ENCODE assay signal across 22 cellular contexts in genomic region chr6:39204646-39205244, GRCh38. TPM values are rescaled to one million over a fixed set of nuclear protein-coding genes. Genes with fewer than 3 reads are reported as not detected.
DNase-seq lines count a peak whose midpoint lies in the region; ATAC-seq and TF ChIP-seq lines count a peak whose summit lies in the region.
"Had no signal": no experiment of that assay in that cellular context is flagged by ENCODE, and none has a peak within 500 bp of the region (broad histone marks: within the 10 kb centered on the region; RNA-seq: fewer than 3 reads in every experiment).

No MANE protein-coding gene starts in this region.

- H3K36me3 Mint-ChIP-seq in activated CD8-positive, alpha-beta T cell treated with anti-CD3 and anti-CD28 coated beads, Interleukin-2, amount 10 ng/mL, durations not matched to agents 7 days and 5 days (ENCODE audit: low read depth) = peaks cover 2% of the 10 kb centered on the region
- peaks cover 26% of the 10 kb centered on the region for H3K36me3 Mint-ChIP-seq in activated CD8-positive, alpha-beta T cell treated with anti-CD3 and anti-CD28 coated beads for 36 hours (ENCODE audit: low read depth)
- H3K36me3 Mint-ChIP-seq in type B pancreatic cell = no peaks in the 10 kb centered on the region
- H3K36me3 Mint-ChIP-seq in CD4-positive, alpha-beta memory T cell = no peaks in the 10 kb centered on the region
- H3K36me3 Mint-ChIP-seq: activated naive CD4-positive, alpha-beta T cell treated with anti-CD3 and anti-CD28 coated beads, Interleukin-2, amount 50 U/mL, for 24 hours; immature natural killer cell had no signal

- no peaks in the 10 kb centered on the region for H3K9me3 Mint-ChIP-seq in activated CD8-positive, alpha-beta T cell treated with anti-CD3 and anti-CD28 coated beads, Interleukin-2, amount 10 ng/mL, durations not matched to agents 7 days and 5 days (ENCODE audit: insufficient read depth)
- H3K9me3 Mint-ChIP-seq in activated CD8-positive, alpha-beta T cell treated with anti-CD3 and anti-CD28 coated beads for 36 hours = no peaks in the 10 kb centered on the region
- no peaks in the 10 kb centered on the region for H3K9me3 Mint-ChIP-seq in type B pancreatic cell
- no peaks in the 10 kb centered on the region for H3K9me3 Mint-ChIP-seq in CD4-positive, alpha-beta memory T cell
- H3K9me3 Mint-ChIP-seq: activated naive CD4-positive, alpha-beta T cell treated with anti-CD3 and anti-CD28 coated beads, Interleukin-2, amount 50 U/mL, for 24 hours; immature natural killer cell had no signal

- TF ChIP-seq CTCF in activated CD8-positive, alpha-beta T cell treated with anti-CD3 and anti-CD28 coated beads for 36 hours (IDR thresholded peaks at IDR 0.05) = no peak
- no peak for TF ChIP-seq CTCF in type B pancreatic cell (conservative IDR thresholded peaks at IDR 0.05)

- peak overlapping the region; percentile 54 for H3K9ac ChIP-seq in mucosa of stomach (ENCODE audit: low read length)

- H3K27me3 Mint-ChIP-seq in activated CD8-positive, alpha-beta T cell treated with anti-CD3 and anti-CD28 coated beads, Interleukin-2, amount 10 ng/mL, durations not matched to agents 7 days and 5 days (ENCODE audit: low read depth) = no peaks in the 10 kb centered on the region
- H3K27me3 Mint-ChIP-seq in activated CD8-positive, alpha-beta T cell treated with anti-CD3 and anti-CD28 coated beads for 36 hours = no peaks in the 10 kb centered on the region
- H3K27me3 Mint-ChIP-seq in type B pancreatic cell = no peaks in the 10 kb centered on the region
- no peaks in the 10 kb centered on the region for H3K27me3 Mint-ChIP-seq in CD4-positive, alpha-beta memory T cell
- H3K27me3 Mint-ChIP-seq: activated naive CD4-positive, alpha-beta T cell treated with anti-CD3 and anti-CD28 coated beads, Interleukin-2, amount 50 U/mL, for 24 hours had no signal

- H3K27ac Mint-ChIP-seq in activated CD8-positive, alpha-beta T cell treated with anti-CD3 and anti-CD28 coated beads, Interleukin-2, amount 10 ng/mL, durations not matched to agents 7 days and 5 days = peak overlapping the region; percentile 61
- H3K27ac Mint-ChIP-seq in activated CD8-positive, alpha-beta T cell treated with anti-CD3 and anti-CD28 coated beads for 36 hours = no peak overlapping the region
- H3K27ac Mint-ChIP-seq in type B pancreatic cell = peak overlapping the region; percentile 81
- no peak overlapping the region for H3K27ac Mint-ChIP-seq in CD4-positive, alpha-beta memory T cell
- H3K27ac Mint-ChIP-seq: activated naive CD4-positive, alpha-beta T cell treated with anti-CD3 and anti-CD28 coated beads, Interleukin-2, amount 50 U/mL, for 24 hours; immature natural killer cell had no signal

- H3K27ac ChIP-seq in CD4-positive, alpha-beta memory T cell (ENCODE audit: low read depth, low read length) = no peak overlapping the region
- H3K27ac ChIP-seq: coronary artery, gastrocnemius medialis, ovary, uterus had no signal

- H3K27me3 ChIP-seq in mucosa of stomach (ENCODE audit: control insufficient read depth, insufficient read depth, low read length) = no peaks in the 10 kb centered on the region
- H3K27me3 ChIP-seq in CD4-positive, alpha-beta memory T cell (ENCODE audit: insufficient read depth, low read length) = no peaks in the 10 kb centered on the region
- H3K27me3 ChIP-seq: gastrocnemius medialis, ovary, uterus had no signal

- CTCF ChIA-PET in activated CD8-positive, alpha-beta T cell treated with anti-CD3 and anti-CD28 coated beads, Interleukin-2, amount 10 ng/mL, durations not matched to agents 7 days and 5 days (lab: Charles Lee) = interaction anchor here (1.3 kb wide), 1 partner anchor 14 kb away, joined by 4 read pairs; no protein-coding TSS in a partner anchor
- CTCF ChIA-PET in activated CD8-positive, alpha-beta T cell treated with anti-CD3 and anti-CD28 coated beads for 36 hours (lab: Charles Lee) = interaction anchor here (1.1 kb wide), 1 partner anchor 39 kb away, joined by 3 read pairs; no protein-coding TSS in a partner anchor
- CTCF ChIA-PET in CD4-positive, alpha-beta memory T cell (lab: Charles Lee; ENCODE audit: partially characterized antibody) = interaction anchor here (1.3 kb wide), 1 partner anchor 98 kb away, joined by 3 read pairs; no protein-coding TSS in a partner anchor

- POLR2A ChIA-PET in activated CD8-positive, alpha-beta T cell treated with anti-CD3 and anti-CD28 coated beads, Interleukin-2, amount 10 ng/mL, durations not matched to agents 7 days and 5 days (lab: Charles Lee) = no interaction called here
- POLR2A ChIA-PET in activated CD8-positive, alpha-beta T cell treated with anti-CD3 and anti-CD28 coated beads for 36 hours (lab: Charles Lee) = interaction anchor here (0.8 to 1.3 kb wide), 3 partner anchors 34 to 103 kb away, joined by 3 read pairs; no protein-coding TSS in a partner anchor
- POLR2A ChIA-PET in CD4-positive, alpha-beta memory T cell (lab: Charles Lee; ENCODE audit: partially characterized antibody) = no interaction called here

- no peak for DNase-seq in activated CD8-positive, alpha-beta T cell treated with anti-CD3 and anti-CD28 coated beads, Interleukin-2, amount 10 ng/mL, durations not matched to agents 7 days and 5 days
- DNase-seq in activated CD8-positive, alpha-beta T cell treated with anti-CD3 and anti-CD28 coated beads for 36 hours = no peak
- DNase-seq in ecto neural progenitor cell (ENCODE audit: low spot score) = peak; percentile 64
- DNase-seq in type B pancreatic cell (ENCODE audit: extremely low spot score, unreplicated experiment) = no peak
- no peak for DNase-seq in CD4-positive, alpha-beta memory T cell
- no peak for DNase-seq in NCI-H1417 (lab: John Stamatoyannopoulos, UW)
- DNase-seq: activated CD4-positive, alpha-beta T cell treated with anti-CD3 and anti-CD28 coated beads for 48 hours; C1 segment of cervical spinal cord; gastrocnemius medialis; immature natural killer cell; Kasumi-1; midbrain; NCI-H1436; ovary; stimulated activated naive CD4-positive, alpha-beta T cell; T1000; uterus had no signal

- no peak for ATAC-seq in activated CD8-positive, alpha-beta T cell treated with anti-CD3 and anti-CD28 coated beads, Interleukin-2, amount 10 ng/mL, durations not matched to agents 7 days and 5 days
- ATAC-seq in activated CD8-positive, alpha-beta T cell treated with anti-CD3 and anti-CD28 coated beads for 36 hours = no peak
- no peak for ATAC-seq in HG02981 (IDR thresholded peaks at IDR 0.05; ENCODE audit: unreplicated experiment)
- ATAC-seq: gastrocnemius medialis had no signal

- peaks cover 98% of the 10 kb centered on the region for H3K4me1 ChIP-seq in mucosa of stomach (ENCODE audit: control insufficient read depth, insufficient read depth, low read length)
- H3K4me1 ChIP-seq in CD4-positive, alpha-beta memory T cell (ENCODE audit: insufficient read depth, low read length) = peaks cover 5% of the 10 kb centered on the region
- H3K4me1 ChIP-seq: gastrocnemius medialis, uterus had no signal

- peaks cover 3% of the 10 kb centered on the region for H3K36me3 ChIP-seq in mucosa of stomach (ENCODE audit: control insufficient read depth, insufficient read depth, low read length)
- H3K36me3 ChIP-seq in CD4-positive, alpha-beta memory T cell (ENCODE audit: insufficient read depth, low read length) = no peaks in the 10 kb centered on the region
- H3K36me3 ChIP-seq: gastrocnemius medialis, ovary, uterus had no signal

- H3K4me3 ChIP-seq in mucosa of stomach (ENCODE audit: low read length) = peak overlapping the region; percentile 0
- H3K4me3 ChIP-seq in CD4-positive, alpha-beta memory T cell (ENCODE audit: low read length in 2 of 2) = no peak overlapping the region
- H3K4me3 ChIP-seq: coronary artery, gastrocnemius medialis, ovary, uterus had no signal

- H3K9me3 ChIP-seq in mucosa of stomach (ENCODE audit: control insufficient read depth, low read length) = no peaks in the 10 kb centered on the region
- no peaks in the 10 kb centered on the region for H3K9me3 ChIP-seq in CD4-positive, alpha-beta memory T cell (ENCODE audit: control insufficient read depth in 1 of 2, low read length in 2 of 2)
- H3K9me3 ChIP-seq: gastrocnemius medialis, ovary, uterus had no signal

- intact Hi-C loops in activated CD8-positive, alpha-beta T cell treated with anti-CD3 and anti-CD28 coated beads for 36 hours (cut with micrococcal nuclease) = no loop called here
- intact Hi-C loops in CD4-positive, alpha-beta memory T cell (cut with micrococcal nuclease) = no loop called here

- H3K4me1 Mint-ChIP-seq in activated CD8-positive, alpha-beta T cell treated with anti-CD3 and anti-CD28 coated beads, Interleukin-2, amount 10 ng/mL, durations not matched to agents 7 days and 5 days (ENCODE audit: low read depth) = peaks cover 49% of the 10 kb centered on the region
- H3K4me1 Mint-ChIP-seq in activated CD8-positive, alpha-beta T cell treated with anti-CD3 and anti-CD28 coated beads for 36 hours (ENCODE audit: low read depth) = peaks cover 30% of the 10 kb centered on the region
- H3K4me1 Mint-ChIP-seq in type B pancreatic cell (ENCODE audit: unreplicated experiment) = peaks cover 45% of the 10 kb centered on the region
- peaks cover 0 to 4% (median 2%) of the 10 kb centered on the region in 4 donors for H3K4me1 Mint-ChIP-seq in CD4-positive, alpha-beta memory T cell
- H3K4me1 Mint-ChIP-seq: activated naive CD4-positive, alpha-beta T cell treated with anti-CD3 and anti-CD28 coated beads, Interleukin-2, amount 50 U/mL, for 24 hours; immature natural killer cell had no signal

- no peak overlapping the region for H3K4me3 Mint-ChIP-seq in activated CD8-positive, alpha-beta T cell treated with anti-CD3 and anti-CD28 coated beads, Interleukin-2, amount 10 ng/mL, durations not matched to agents 7 days and 5 days
- H3K4me3 Mint-ChIP-seq in activated CD8-positive, alpha-beta T cell treated with anti-CD3 and anti-CD28 coated beads for 36 hours = no peak overlapping the region
- no peak overlapping the region for H3K4me3 Mint-ChIP-seq in type B pancreatic cell
- H3K4me3 Mint-ChIP-seq in CD4-positive, alpha-beta memory T cell = no peak overlapping the region
- H3K4me3 Mint-ChIP-seq: activated naive CD4-positive, alpha-beta T cell treated with anti-CD3 and anti-CD28 coated beads, Interleukin-2, amount 50 U/mL, for 24 hours; immature natural killer cell had no signal

RNA-seq across cellular contexts. Expression of gene KCNK5, which starts 24.5 kb away (rescaled TPM):
- 10 to 100 TPM; 12.0 TPM for total RNA-seq in activated CD8-positive, alpha-beta T cell treated with anti-CD3 and anti-CD28 coated beads, Interleukin-2, amount 10 ng/mL, durations not matched to agents 7 days and 5 days
- 10 to 100 TPM; 25.0 to 25.9 TPM for total RNA-seq in activated CD8-positive, alpha-beta T cell treated with anti-CD3 and anti-CD28 coated beads for 36 hours
- total RNA-seq in type B pancreatic cell (ENCODE audit: low replicate concordance) = 7.6 and 10.1 TPM in 2 replicates
- total RNA-seq in CD4-positive, alpha-beta memory T cell = under 1 TPM; 0.79 to 0.83 TPM
- under 1 TPM in 1 of 2 donors, not detected in 1; 0.17 TPM for polyA plus RNA-seq in CD4-positive, alpha-beta memory T cell
- total RNA-seq: A172 had no signal

Comparison
In these comparisons a context has a peak if more than half of its experiments do, and no peak if none do; other contexts are left out.
1. H3K27ac Mint-ChIP-seq: peak in activated CD8-positive, alpha-beta T cell treated with anti-CD3 and anti-CD28 coated beads, Interleukin-2, amount 10 ng/mL, durations not matched to agents 7 days and 5 days (single experiment) and type B pancreatic cell (single experiment); none in activated CD8-positive, alpha-beta T cell treated with anti-CD3 and anti-CD28 coated beads for 36 hours (single experiment) and CD4-positive, alpha-beta memory T cell (0 of 7).